Comparison of ENCODE assay signal across 8 cellular contexts in genomic region chr14:32078794-32079663, GRCh38. TPM values are rescaled to one million over a fixed set of nuclear protein-coding genes. Genes with fewer than 3 reads are reported as not detected.
DNase-seq lines count a peak whose midpoint lies in the region; ATAC-seq, FAIRE-seq and TF ChIP-seq lines count a peak whose summit lies in the region.

No MANE protein-coding gene starts in this region.

- FAIRE-seq in colon (lab: Jason Lieb, UNC): peak; percentile 49

- DNase-seq in Daoy (ENCODE audit: low read depth) (peak; percentile 33), ureter (ENCODE audit: low spot score) (no peak), iPS-NIHi11 (ENCODE audit: low spot score) (no peak)
- no peak for DNase-seq in naive thymus-derived CD8-positive, alpha-beta T cell
- DNase-seq in stimulated activated naive CD4-positive, alpha-beta T cell treated with Interleukin-2 at 50 U/mL for 16 hours (lab: John Stamatoyannopoulos, UW): no peak

- H3K27me3 ChIP-seq in OCI-LY1 (ENCODE audit: insufficient read depth, low read length): no peaks in the 10 kb centered on the region

- no peaks in the 10 kb centered on the region for H3K9me2 ChIP-seq in OCI-LY1 (ENCODE audit: low read depth, low read length)

- POLR2A ChIA-PET in naive thymus-derived CD8-positive, alpha-beta T cell (lab: Charles Lee): interaction anchor here (3.5 kb wide), 1 partner anchor 123 kb away, joined by 44 read pairs; the partner anchor contains the start of genes RNU6-7 and RNU6-8

- peak overlapping the region; percentile 94 to 99 (median 96) for H3K4me3 Mint-ChIP-seq in naive thymus-derived CD8-positive, alpha-beta T cell

- H3K9me3 ChIP-seq in OCI-LY1 (ENCODE audit: low read length): no peaks in the 10 kb centered on the region

- ATAC-seq in naive thymus-derived CD8-positive, alpha-beta T cell: no peak
- no peak for ATAC-seq in GM18873 (IDR thresholded peaks at IDR 0.05; ENCODE audit: low FRiP score, unreplicated experiment)

- no peak overlapping the region for H3K9ac ChIP-seq in OCI-LY1 (ENCODE audit: low read length)

- peak overlapping the region; percentile 89 for H3K4me3 ChIP-seq in OCI-LY1 (ENCODE audit: low read depth, low read length, poor library complexity, severe bottlenecking)

- H3K9me3 Mint-ChIP-seq in naive thymus-derived CD8-positive, alpha-beta T cell: no peaks in the 10 kb centered on the region

- H3K27ac Mint-ChIP-seq in naive thymus-derived CD8-positive, alpha-beta T cell: peak overlapping the region in 3 of 10 donors; percentile 10 to 91 (median 38)

- H3K4me2 ChIP-seq in OCI-LY1 (ENCODE audit: low read length): 0 out of 2 replicates have a peak overlapping the region, but pooled peaks have one; percentile 98

- no peak overlapping the region for H3K27ac ChIP-seq in OCI-LY1 (ENCODE audit: low read depth, low read length, poor library complexity, severe bottlenecking)

- H3K79me2 ChIP-seq in OCI-LY1 (ENCODE audit: insufficient read depth, low read length): no peaks in the 10 kb centered on the region

- H3K27me3 Mint-ChIP-seq in naive thymus-derived CD8-positive, alpha-beta T cell: no peaks in the 10 kb centered on the region

- no peak for TF ChIP-seq CTCF in OCI-LY1 (IDR thresholded peaks at IDR 0.05; ENCODE audit: low read length)

- no peaks in the 10 kb centered on the region for H4K20me1 ChIP-seq in OCI-LY1 (ENCODE audit: insufficient read depth, low read length)

- H3K36me3 ChIP-seq in OCI-LY1 (ENCODE audit: insufficient read depth, low read length): no peaks in the 10 kb centered on the region

- H3F3A ChIP-seq in OCI-LY1 (ENCODE audit: insufficient read depth, low read length): 0 out of 2 replicates have a peak, but pooled peaks cover 3% of the 10 kb centered on the region

- H2AFZ ChIP-seq in OCI-LY1 (ENCODE audit: low read length): no peak overlapping the region

- H3K4me1 Mint-ChIP-seq in naive thymus-derived CD8-positive, alpha-beta T cell: peaks cover 27 to 52% (median 43%) of the 10 kb centered on the region in 4 donors

- peaks cover 0 to 2% (median 2%) of the 10 kb centered on the region in 3 donors for H3K36me3 Mint-ChIP-seq in naive thymus-derived CD8-positive, alpha-beta T cell

- peaks cover 18% of the 10 kb centered on the region for H3K4me1 ChIP-seq in OCI-LY1 (ENCODE audit: insufficient read depth, low read length, severe bottlenecking)

RNA-seq across cellular contexts. Expression of gene ARHGAP5, which starts 1.9 kb away (rescaled TPM):
- 56.0 and 64.9 TPM in 2 replicates for total RNA-seq in Daoy (2014; rRNA removed; shearing (Covaris generic))
- 10 to 100 TPM; 66.6 to 71.7 TPM for total RNA-seq in naive thymus-derived CD8-positive, alpha-beta T cell
- polyA plus RNA-seq in naive thymus-derived CD8-positive, alpha-beta T cell: 10 to 100 TPM; 16.1 to 32.1 (median 24.8) TPM
- 138 TPM for total RNA-seq in ureter
